In genomic region chrX:97704881-97705280, GRCh38 we compare ENCODE assay signal across 14 cellular contexts.
DNase-seq lines count a peak whose midpoint lies in the region; ATAC-seq and FAIRE-seq lines count a peak whose summit lies in the region.
"Had no signal": no experiment of that assay in that cellular context is flagged by ENCODE, and none has a peak within 500 bp of the region (broad histone marks: within the 10 kb centered on the region; RNA-seq: fewer than 3 reads in every experiment).

No MANE protein-coding gene starts in this region.

- H3K27ac ChIP-seq in small intestine (ENCODE audit: low read depth in 1 of 2, low read length in 1 of 2) (no peak overlapping the region), aorta (ENCODE audit: low read depth in 1 of 2, low read length in 2 of 2) (no peak overlapping the region)
- H3K27ac ChIP-seq: A549, C4-2B, GM23248 had no signal

- H3K27me3 ChIP-seq in small intestine (ENCODE audit: control insufficient read depth in 2 of 2, insufficient read depth in 2 of 2, low read length in 2 of 2) = no peaks in the 10 kb centered on the region
- no peaks in the 10 kb centered on the region for H3K27me3 ChIP-seq in aorta (ENCODE audit: control insufficient read depth in 1 of 2, insufficient read depth in 2 of 2, low read length in 1 of 2)
- H3K27me3 ChIP-seq: BE2C had no signal

- H3K4me3 ChIP-seq in small intestine (ENCODE audit: low read depth in 1 of 2, low read length in 2 of 2) = no peak overlapping the region
- H3K4me3 ChIP-seq in aorta (ENCODE audit: low read length in 2 of 2) = no peak overlapping the region
- H3K4me3 ChIP-seq: A549, GM23248 had no signal

- intact Hi-C loops in sciatic nerve (cut with DNase I) (no loop called here), aorta (cut with DNase I) (no loop called here)

- no peaks in the 10 kb centered on the region for H3K4me1 ChIP-seq in small intestine (ENCODE audit: control insufficient read depth in 2 of 2, insufficient read depth in 1 of 2, low read depth in 1 of 2, low read length in 1 of 2)
- no peaks in the 10 kb centered on the region for H3K4me1 ChIP-seq in aorta (ENCODE audit: control insufficient read depth in 1 of 2, insufficient read depth in 2 of 2, low read length in 2 of 2)
- H3K4me1 ChIP-seq: A549, BE2C had no signal

- FAIRE-seq in small intestine (lab: Jason Lieb, UNC) = no peak

- H3K9me3 ChIP-seq in small intestine (ENCODE audit: control insufficient read depth, low read depth) (no peaks in the 10 kb centered on the region), aorta (ENCODE audit: control insufficient read depth, low read length) (no peaks in the 10 kb centered on the region)
- H3K9me3 ChIP-seq: A549, BE2C had no signal

- no peaks in the 10 kb centered on the region for H3K36me3 ChIP-seq in small intestine (ENCODE audit: control insufficient read depth in 2 of 2, insufficient read depth in 2 of 2, low read length in 2 of 2)
- H3K36me3 ChIP-seq in aorta (ENCODE audit: control insufficient read depth in 1 of 2, insufficient read depth in 2 of 2, low read length in 1 of 2) = no peaks in the 10 kb centered on the region
- H3K36me3 ChIP-seq: BE2C had no signal

- ATAC-seq in HG03378 (IDR thresholded peaks at IDR 0.05; ENCODE audit: unreplicated experiment) = no peak
- ATAC-seq in sciatic nerve = no peak
- no peak for ATAC-seq in aorta (ENCODE audit: low FRiP score)
- ATAC-seq: A549 had no signal

- 25 to 64% (median 46%) methylated on average over 1 of the region's 1 CpG for WGBS in small intestine, 3 donors
- WGBS in aorta, 2 donors = 91 to 98% methylated on average over 1 of the region's 1 CpG

- peak; percentile 2 for DNase-seq in NCI-H748 (lab: John Stamatoyannopoulos, UW; ENCODE audit: unreplicated experiment)
- no peak for DNase-seq in NCI-H748 treated with DMSO at 0.1 percent for 48 hours (lab: John Stamatoyannopoulos, UW)
- peak; percentile 74 for DNase-seq in NCI-H1105 treated with DMSO at 0.1 percent for 48 hours (lab: John Stamatoyannopoulos, UW)
- peak; percentile 16 for DNase-seq in cerebellar cortex (ENCODE audit: low spot score)
- peak; percentile 8 for DNase-seq in small intestine
- DNase-seq in sciatic nerve (ENCODE audit: low spot score) = no peak
- DNase-seq in aorta = no peak
- DNase-seq: BE2C; CD4-positive, alpha-beta memory T cell; GM23248; H7 had no signal

Comparison
In these comparisons a context has a peak if more than half of its experiments do, and no peak if none do; other contexts are left out.
1. DNase-seq: peak in NCI-H748 (single experiment), NCI-H1105 treated with DMSO at 0.1 percent for 48 hours (single experiment), cerebellar cortex (single experiment) and small intestine (single experiment); none in NCI-H748 treated with DMSO at 0.1 percent for 48 hours (single experiment), sciatic nerve (single experiment) and aorta (0 of 2).